In the genomic region with DNA sequence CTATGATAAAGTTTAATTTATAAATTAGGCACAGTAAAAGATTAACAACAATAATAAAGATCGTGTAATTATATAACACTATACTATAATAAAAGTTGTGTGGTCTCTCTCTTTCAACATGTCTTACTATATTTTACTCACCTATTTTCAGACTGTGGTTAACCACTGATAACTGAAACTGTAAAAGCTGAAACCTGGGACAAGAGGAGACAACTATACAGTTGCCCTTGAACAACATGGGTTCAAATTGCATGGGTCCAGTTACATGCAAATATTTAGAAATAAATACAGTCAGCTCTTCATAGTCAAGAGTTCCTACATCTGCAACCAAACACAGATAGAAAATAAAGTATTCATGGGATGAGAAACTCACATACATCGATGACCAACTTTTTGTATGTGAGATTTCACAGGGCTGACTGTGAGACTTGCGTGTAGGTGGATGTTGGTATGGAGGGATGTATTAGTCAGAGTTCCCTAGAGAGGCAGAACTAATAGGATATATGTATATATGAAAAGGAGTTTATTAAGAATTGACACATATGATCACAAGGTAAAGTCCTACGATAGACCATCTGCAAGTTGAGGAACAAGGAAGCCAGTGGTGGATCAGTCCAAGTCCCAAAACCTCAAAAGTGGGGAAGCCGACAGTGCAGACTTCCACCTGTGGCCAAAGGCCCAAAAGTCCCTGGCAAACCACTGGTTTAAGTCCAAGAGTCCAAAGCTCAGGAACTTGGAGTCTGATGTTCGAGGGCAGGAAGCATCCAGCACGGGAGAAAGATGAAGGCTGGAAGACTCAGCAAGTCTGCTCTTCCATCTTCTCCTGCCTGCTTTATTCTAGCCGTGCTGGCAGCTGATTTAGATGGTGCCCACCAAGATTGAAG, we compare ENCODE assay signal across 18 cellular contexts.
DNase-seq lines count a peak whose midpoint lies in the region; ATAC-seq, FAIRE-seq and TF ChIP-seq lines count a peak whose summit lies in the region.
"Had no signal": no experiment of that assay in that cellular context is flagged by ENCODE, and none has a peak within 500 bp of the region (broad histone marks: within the 10 kb centered on the region; RNA-seq: fewer than 3 reads in every experiment).

No MANE protein-coding gene starts in this region.

- H3K4me1 ChIP-seq in KMS-11 (ENCODE audit: low read depth, poor library complexity, severe bottlenecking): peaks cover 40% of the 10 kb centered on the region
- H3K4me1 ChIP-seq: lower lobe of right lung had no signal

- FAIRE-seq in GM18507 (lab: Jason Lieb, UNC): peak; percentile 21
- FAIRE-seq: bronchial epithelial cell, endothelial cell of umbilical vein, HepG2, urothelium cell line had no signal

- H3K27me3 ChIP-seq in KMS-11 (ENCODE audit: insufficient read depth, low read depth): no peaks in the 10 kb centered on the region

- H3K4me2 ChIP-seq in KMS-11: peak overlapping the region; percentile 70

- no peak overlapping the region for H3K4me3 ChIP-seq in KMS-11 (IDR thresholded peaks at IDR 0.05; ENCODE audit: insufficient read depth, low read depth, low read length)
- H3K4me3 ChIP-seq: lower lobe of right lung had no signal

- no peaks in the 10 kb centered on the region for H3K36me3 ChIP-seq in KMS-11 (ENCODE audit: insufficient read depth)
- H3K36me3 ChIP-seq: lower lobe of right lung had no signal

- DNase-seq in GM18507 (ENCODE audit: extremely low spot score, insufficient read length, low read depth) (no peak), NCI-H748 (lab: John Stamatoyannopoulos, UW; ENCODE audit: unreplicated experiment) (no peak), NCI-H82 (lab: John Stamatoyannopoulos, UW) (no peak), middle frontal gyrus (ENCODE audit: extremely low spot score, low spot score) (no peak)
- no peak for DNase-seq in activated T-cell treated with anti-CD3 and anti-CD28 coated beads, Interleukin-2, amount 50 U/mL, for 1 hour
- DNase-seq: activated CD4-positive, alpha-beta T cell treated with anti-CD3 and anti-CD28 coated beads, Interleukin-2, amount 50 U/mL, for 1 hour; activated effector memory CD4-positive, alpha-beta T cell treated with Interleukin-2 at 50 U/mL for 16 hours; lower lobe of right lung; NCI-H1930; nucleus accumbens; stimulated activated CD8-positive, alpha-beta memory T cell treated with anti-CD3 and anti-CD28 coated beads, Interleukin-4, amount 100 ng/mL, for 48 hours had no signal

- H2AFZ ChIP-seq in KMS-11 (ENCODE audit: low read depth): no peak overlapping the region

- no peak for TF ChIP-seq CTCF in KMS-11 (conservative IDR thresholded peaks at IDR 0.05; ENCODE audit: low read depth, low read length)

- no peak overlapping the region for H3K9ac ChIP-seq in KMS-11

- ATAC-seq in GM21381 (IDR thresholded peaks at IDR 0.05; ENCODE audit: unreplicated experiment): peak; percentile 88
- ATAC-seq in HG02973 (IDR thresholded peaks at IDR 0.05; ENCODE audit: unreplicated experiment): peak; percentile 76
- ATAC-seq: HepG2, lower lobe of right lung had no signal

- H3K27ac ChIP-seq in KMS-11: peak overlapping the region; percentile 5; the same call in 1 of the 2 replicates
- H3K27ac ChIP-seq: lower lobe of right lung had no signal

- no peaks in the 10 kb centered on the region for H4K20me1 ChIP-seq in KMS-11 (ENCODE audit: insufficient read depth)

- H3K79me2 ChIP-seq in KMS-11 (ENCODE audit: insufficient read depth, low read depth): no peaks in the 10 kb centered on the region
